In the genomic region with DNA sequence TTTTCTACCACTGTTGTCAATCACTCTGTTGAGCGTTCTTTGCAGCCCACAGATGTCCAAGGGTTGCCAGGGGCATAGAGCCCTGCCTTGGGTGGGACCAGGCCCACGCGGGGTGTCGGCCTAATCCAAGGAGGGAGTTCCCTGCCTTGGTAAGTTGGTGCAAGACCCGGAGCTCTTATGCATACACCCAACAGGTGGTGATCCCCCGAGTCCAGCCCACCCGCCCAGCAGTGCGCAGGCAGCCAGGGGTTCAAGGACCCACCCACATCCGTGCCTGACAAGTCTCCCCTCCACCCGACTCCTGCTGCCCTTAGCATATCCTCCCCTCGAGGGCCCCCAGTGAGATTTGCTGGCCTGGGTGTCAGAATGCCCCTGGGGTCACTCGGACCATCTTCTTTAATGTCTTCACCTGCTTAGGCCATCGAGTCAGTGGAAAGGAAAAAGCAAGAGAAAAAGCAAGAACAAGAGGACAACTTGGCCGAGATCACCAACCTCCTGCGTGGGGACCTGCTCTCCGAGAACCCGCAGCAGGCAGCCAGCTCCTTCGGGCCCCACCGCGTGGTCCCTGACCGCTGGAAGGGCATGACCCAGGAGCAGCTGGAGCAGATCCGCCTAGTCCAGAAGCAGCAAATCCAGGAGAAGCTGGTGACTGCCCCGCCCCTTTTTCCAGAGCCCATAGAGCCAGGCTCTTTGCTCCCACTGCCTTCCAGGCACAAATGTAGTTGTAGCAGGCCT, we compare ENCODE assay signal across 23 cellular contexts. TPM values are rescaled to one million over a fixed set of nuclear protein-coding genes. Genes with fewer than 3 reads are reported as not detected.
"Had no signal": no experiment of that assay in that cellular context is flagged by ENCODE, and none has a peak within 500 bp of the region (broad histone marks: within the 10 kb centered on the region; RNA-seq: fewer than 3 reads in every experiment).

No MANE protein-coding gene starts in this region.

- H3K36me3 Mint-ChIP-seq: activated naive CD8-positive, alpha-beta T cell had no signal

- FAIRE-seq: islet of Langerhans, TTC549 had no signal

- DNase-seq: activated CD4-positive, alpha-beta T cell treated with anti-CD3 and anti-CD28 coated beads, Interleukin-2, amount 50 U/mL, for 4 hours; activated gamma-delta T cell treated with Interleukin-2 at 50 U/mL for 16 hours; amygdala; foreskin melanocyte; glutamatergic neuron; hippocampal formation; mammary epithelial cell; nephron progenitor cell; occipital lobe; stimulated activated naive CD8-positive, alpha-beta T cell treated with anti-CD3 and anti-CD28 coated beads, Interleukin-15, amount 100 ng/mL, for 72 hours had no signal

- H3K27me3 ChIP-seq: cardiac muscle cell, left lung, uterus had no signal

- H3K27ac Mint-ChIP-seq: activated naive CD8-positive, alpha-beta T cell; progenitor cell of endocrine pancreas; stimulated activated naive CD8-positive, alpha-beta T cell treated with anti-CD3 and anti-CD28 coated beads, Interleukin-15, amount 100 ng/mL, for 72 hours; T-helper 2 cell treated with Interferon-gamma antibody and Interleukin-4, amounts not matched to agents 5 μg/mL and 100 μg/mL, for 36 hours had no signal

- H3K36me3 ChIP-seq: cardiac muscle cell, left lung, thoracic aorta, uterus had no signal

- H3K27me3 Mint-ChIP-seq: activated naive CD8-positive, alpha-beta T cell; stimulated activated naive CD8-positive, alpha-beta T cell treated with anti-CD3 and anti-CD28 coated beads, Interleukin-15, amount 100 ng/mL, for 72 hours had no signal

- H3K4me3 Mint-ChIP-seq: activated naive CD8-positive, alpha-beta T cell; nephron progenitor cell; stimulated activated naive CD8-positive, alpha-beta T cell treated with anti-CD3 and anti-CD28 coated beads, Interleukin-15, amount 100 ng/mL, for 72 hours; T-helper 2 cell treated with Interferon-gamma antibody and Interleukin-4, amounts not matched to agents 5 μg/mL and 100 μg/mL, for 36 hours had no signal

- H3K9me3 ChIP-seq: left lung, thoracic aorta, uterus had no signal

- H3K27ac ChIP-seq: cardiac muscle cell, left lung, SK-N-MC, thoracic aorta, uterus had no signal

- H3K4me3 ChIP-seq: cardiac muscle cell, left lung, SK-N-MC, thoracic aorta, uterus had no signal

- ATAC-seq: left lung; stimulated activated naive CD8-positive, alpha-beta T cell treated with anti-CD3 and anti-CD28 coated beads, Interleukin-15, amount 100 ng/mL, for 72 hours had no signal

- H3K4me1 Mint-ChIP-seq: stimulated activated naive CD8-positive, alpha-beta T cell treated with anti-CD3 and anti-CD28 coated beads, Interleukin-15, amount 100 ng/mL, for 72 hours had no signal

- H3K4me1 ChIP-seq: uterus had no signal

RNA-seq across cellular contexts. Expression of a gene that starts 12.2 kb away (rescaled TPM):
- total RNA-seq: chondrocyte, fibroblast of lung, myocyte, occipital lobe had no signal

RNA-seq across cellular contexts. Expression of a gene that starts 12.3 kb away (rescaled TPM):
- total RNA-seq: chondrocyte, fibroblast of lung, myocyte, progenitor cell of endocrine pancreas, thoracic aorta had no signal
- polyA plus RNA-seq: cardiac muscle cell, fibroblast of lung, mammary epithelial cell had no signal
